ENCODE assay signal across 15 cellular contexts in the genomic region with DNA sequence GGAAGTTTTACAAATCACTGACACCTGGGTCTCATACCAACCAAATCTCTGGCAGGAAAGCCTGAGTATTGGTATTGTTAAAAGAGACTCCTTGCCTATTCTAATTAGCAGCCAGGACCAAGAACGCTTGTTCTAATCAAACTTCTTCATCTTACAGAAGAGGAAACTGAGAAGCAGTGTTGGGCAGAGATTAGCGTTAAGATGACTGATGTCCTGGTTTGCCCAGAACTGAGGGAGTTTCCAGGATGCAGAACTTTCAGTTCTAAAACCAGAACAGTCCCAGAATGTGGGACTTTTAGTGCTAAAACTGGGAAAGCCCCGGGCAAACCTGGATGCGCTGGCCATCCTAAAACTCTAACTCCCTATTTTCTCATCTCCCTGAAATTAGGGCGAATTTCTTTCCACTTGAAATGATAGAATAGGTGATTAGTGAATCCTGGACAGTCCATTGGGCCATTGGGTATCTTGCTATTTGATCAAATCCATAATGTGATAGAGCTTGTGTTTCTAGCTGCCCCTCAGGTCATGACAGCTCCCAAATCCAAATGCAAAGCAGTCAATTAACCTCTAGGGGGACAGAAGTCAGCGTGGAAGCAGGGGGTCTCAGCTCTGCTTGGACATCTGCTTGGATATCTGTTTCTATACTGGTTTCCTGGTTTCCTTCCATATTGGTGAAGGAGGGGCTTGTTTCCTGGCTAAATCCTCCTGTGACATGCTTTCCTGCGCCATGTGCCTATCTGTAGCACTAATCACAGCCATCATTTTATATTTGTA. TPM values are rescaled to one million over a fixed set of nuclear protein-coding genes. Genes with fewer than 3 reads are reported as not detected.
DNase-seq lines count a peak whose midpoint lies in the region; ATAC-seq, FAIRE-seq and TF ChIP-seq lines count a peak whose summit lies in the region.
"Had no signal": no experiment of that assay in that cellular context is flagged by ENCODE, and none has a peak within 500 bp of the region (broad histone marks: within the 10 kb centered on the region; RNA-seq: fewer than 3 reads in every experiment).

No MANE protein-coding gene starts in this region.

- H3K36me3 Mint-ChIP-seq in Caco-2 (ENCODE audit: insufficient read depth, unreplicated experiment) = no peaks in the 10 kb centered on the region
- no peaks in the 10 kb centered on the region for H3K36me3 Mint-ChIP-seq in activated naive CD8-positive, alpha-beta T cell treated with anti-CD3 and anti-CD28 coated beads, Interleukin-2, amount 50 U/mL, for 24 hours (ENCODE audit: low read depth)

- TF ChIP-seq CTCF in Caco-2 (IDR thresholded peaks at IDR 0.05; ENCODE audit: insufficient read depth in 1 of 2, low read depth in 1 of 2, low read length in 1 of 2, severe bottlenecking in 1 of 2, unreplicated experiment in 1 of 2) (peak; percentile 35 to 46), neural cell (IDR thresholded peaks at IDR 0.05; ENCODE audit: poor library complexity, severe bottlenecking) (peak; percentile 30)

- H3K4me3 ChIP-seq in Caco-2 (ENCODE audit: low read depth, low read length) (no peak overlapping the region), neural cell (ENCODE audit: low read length) (no peak overlapping the region)
- H3K4me3 ChIP-seq: coronary artery, vagina had no signal

- no peak overlapping the region for H2AFZ ChIP-seq in neural cell (ENCODE audit: low read depth, low read length)

- no peak overlapping the region for H3K27ac ChIP-seq in neural cell (ENCODE audit: low read length)
- H3K27ac ChIP-seq: coronary artery, vagina had no signal

- POLR2A ChIA-PET in Caco-2 (lab: Charles Lee) = no interaction called here

- peak; percentile 60 for FAIRE-seq in GM18507 (lab: Jason Lieb, UNC)

- TF ChIP-seq EP300 in neural cell (conservative IDR thresholded peaks at IDR 0.05; ENCODE audit: poor library complexity, severe bottlenecking) = no peak

- no peaks in the 10 kb centered on the region for H3K79me2 ChIP-seq in neural cell (replicated peaks; ENCODE audit: insufficient read depth, low read length)

- no peaks in the 10 kb centered on the region for H3F3A ChIP-seq in neural cell (ENCODE audit: insufficient read depth, low read length, poor library complexity, severe bottlenecking)

- H3K36me3 ChIP-seq in Caco-2 (ENCODE audit: control insufficient read depth, insufficient read depth, low read length) (no peaks in the 10 kb centered on the region), neural cell (ENCODE audit: insufficient read depth, low read length) (no peaks in the 10 kb centered on the region)
- H3K36me3 ChIP-seq: vagina had no signal

- H3K9me2 ChIP-seq in neural cell (ENCODE audit: insufficient read depth, low read length) = no peaks in the 10 kb centered on the region

- H3K4me2 ChIP-seq in neural cell (ENCODE audit: low read length) = no peak overlapping the region

- peaks cover 8% of the 10 kb centered on the region for H3K4me1 ChIP-seq in Caco-2
- H3K4me1 ChIP-seq: vagina had no signal

- peaks cover 14% of the 10 kb centered on the region for H3K9me3 Mint-ChIP-seq in Caco-2 (ENCODE audit: unreplicated experiment)
- H3K9me3 Mint-ChIP-seq in activated naive CD8-positive, alpha-beta T cell treated with anti-CD3 and anti-CD28 coated beads, Interleukin-2, amount 50 U/mL, for 24 hours = no peaks in the 10 kb centered on the region
- H3K9me3 Mint-ChIP-seq: activated naive CD4-positive, alpha-beta T cell treated with anti-CD3 and anti-CD28 coated beads, Interleukin-2, amount 10 ng/mL, durations not matched to agents 7 days and 5 days had no signal

- H3K27me3 Mint-ChIP-seq in Caco-2 (ENCODE audit: insufficient read depth, unreplicated experiment) = peaks cover 3% of the 10 kb centered on the region
- H3K27me3 Mint-ChIP-seq in activated naive CD8-positive, alpha-beta T cell treated with anti-CD3 and anti-CD28 coated beads, Interleukin-2, amount 50 U/mL, for 24 hours = no peaks in the 10 kb centered on the region

- H3K27ac Mint-ChIP-seq in Caco-2 (ENCODE audit: unreplicated experiment) = no peak overlapping the region
- H3K27ac Mint-ChIP-seq in activated naive CD8-positive, alpha-beta T cell treated with anti-CD3 and anti-CD28 coated beads, Interleukin-2, amount 50 U/mL, for 24 hours = peak overlapping the region; percentile 83

- no peak for TF ChIP-seq RAD21 in neural cell (conservative IDR thresholded peaks at IDR 0.05)

- H3K9ac ChIP-seq in neural cell (ENCODE audit: low read length) = no peak overlapping the region

- intact Hi-C loops in Caco-2 (cut with micrococcal nuclease; ENCODE audit: unreplicated experiment) = no loop called here

- peaks cover 10% of the 10 kb centered on the region for H3K4me1 Mint-ChIP-seq in Caco-2 (ENCODE audit: low read depth, unreplicated experiment)
- H3K4me1 Mint-ChIP-seq in activated naive CD8-positive, alpha-beta T cell treated with anti-CD3 and anti-CD28 coated beads, Interleukin-2, amount 50 U/mL, for 24 hours = peaks cover 76% of the 10 kb centered on the region

- no TSS peak for BruUV-seq in Caco-2 (replicated peaks; lab: Mats Ljungman, UMichigan)

- DNase-seq in Caco-2 (no peak), GM18507 (ENCODE audit: extremely low spot score, insufficient read length, low read depth) (no peak), iPS-NIHi7 (ENCODE audit: extremely low spot score) (no peak), NCI-H226 (no peak)
- no peak for DNase-seq in activated naive CD8-positive, alpha-beta T cell treated with anti-CD3 and anti-CD28 coated beads, Interleukin-2, amount 50 U/mL, for 24 hours
- DNase-seq: activated naive CD4-positive, alpha-beta T cell treated with anti-CD3 and anti-CD28 coated beads, Interleukin-2, amount 10 ng/mL, durations not matched to agents 7 days and 5 days; DMS53; Karpas-422; mammary epithelial cell; NCI-H2107; retina had no signal

- peak; percentile 25 for ATAC-seq in activated naive CD8-positive, alpha-beta T cell treated with anti-CD3 and anti-CD28 coated beads, Interleukin-2, amount 50 U/mL, for 24 hours
- ATAC-seq in GM21360 (IDR thresholded peaks at IDR 0.05; ENCODE audit: unreplicated experiment) = no peak

- no peak overlapping the region for H3K4me3 Mint-ChIP-seq in Caco-2 (ENCODE audit: unreplicated experiment)
- no peak overlapping the region for H3K4me3 Mint-ChIP-seq in activated naive CD8-positive, alpha-beta T cell treated with anti-CD3 and anti-CD28 coated beads, Interleukin-2, amount 50 U/mL, for 24 hours
- H3K4me3 Mint-ChIP-seq: activated naive CD4-positive, alpha-beta T cell treated with anti-CD3 and anti-CD28 coated beads, Interleukin-2, amount 10 ng/mL, durations not matched to agents 7 days and 5 days had no signal

- CTCF ChIA-PET in Caco-2 (lab: Charles Lee) = interaction anchor here (0.6 to 4.6 kb wide), 7 partner anchors 8 to 138 kb away, joined by 3 to 165 read pairs (median 4); no protein-coding TSS in a partner anchor

- H3K9me3 ChIP-seq in Caco-2 = peaks cover 12% of the 10 kb centered on the region
- no peaks in the 10 kb centered on the region for H3K9me3 ChIP-seq in neural cell (ENCODE audit: low read length)
- H3K9me3 ChIP-seq: vagina had no signal

- H3K27me3 ChIP-seq in Caco-2 (replicated peaks; ENCODE audit: control insufficient read depth, insufficient read depth, low read length) = no peaks in the 10 kb centered on the region
- H3K27me3 ChIP-seq in neural cell (ENCODE audit: insufficient read depth, low read depth, low read length) = no peaks in the 10 kb centered on the region
- H3K27me3 ChIP-seq: vagina had no signal

- H4K20me1 ChIP-seq in neural cell (ENCODE audit: insufficient read depth) = no peaks in the 10 kb centered on the region

TF ChIP-seq in neural cell, 6 proteins besides CTCF, POLR2A, EP300 and RAD21:
- TF ChIP-seq, protein P1, sequence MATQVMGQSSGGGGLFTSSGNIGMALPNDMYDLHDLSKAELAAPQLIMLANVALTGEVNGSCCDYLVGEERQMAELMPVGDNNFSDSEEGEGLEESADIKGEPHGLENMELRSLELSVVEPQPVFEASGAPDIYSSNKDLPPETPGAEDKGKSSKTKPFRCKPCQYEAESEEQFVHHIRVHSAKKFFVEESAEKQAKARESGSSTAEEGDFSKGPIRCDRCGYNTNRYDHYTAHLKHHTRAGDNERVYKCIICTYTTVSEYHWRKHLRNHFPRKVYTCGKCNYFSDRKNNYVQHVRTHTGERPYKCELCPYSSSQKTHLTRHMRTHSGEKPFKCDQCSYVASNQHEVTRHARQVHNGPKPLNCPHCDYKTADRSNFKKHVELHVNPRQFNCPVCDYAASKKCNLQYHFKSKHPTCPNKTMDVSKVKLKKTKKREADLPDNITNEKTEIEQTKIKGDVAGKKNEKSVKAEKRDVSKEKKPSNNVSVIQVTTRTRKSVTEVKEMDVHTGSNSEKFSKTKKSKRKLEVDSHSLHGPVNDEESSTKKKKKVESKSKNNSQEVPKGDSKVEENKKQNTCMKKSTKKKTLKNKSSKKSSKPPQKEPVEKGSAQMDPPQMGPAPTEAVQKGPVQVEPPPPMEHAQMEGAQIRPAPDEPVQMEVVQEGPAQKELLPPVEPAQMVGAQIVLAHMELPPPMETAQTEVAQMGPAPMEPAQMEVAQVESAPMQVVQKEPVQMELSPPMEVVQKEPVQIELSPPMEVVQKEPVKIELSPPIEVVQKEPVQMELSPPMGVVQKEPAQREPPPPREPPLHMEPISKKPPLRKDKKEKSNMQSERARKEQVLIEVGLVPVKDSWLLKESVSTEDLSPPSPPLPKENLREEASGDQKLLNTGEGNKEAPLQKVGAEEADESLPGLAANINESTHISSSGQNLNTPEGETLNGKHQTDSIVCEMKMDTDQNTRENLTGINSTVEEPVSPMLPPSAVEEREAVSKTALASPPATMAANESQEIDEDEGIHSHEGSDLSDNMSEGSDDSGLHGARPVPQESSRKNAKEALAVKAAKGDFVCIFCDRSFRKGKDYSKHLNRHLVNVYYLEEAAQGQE (IDR thresholded peaks at IDR 0.05; ENCODE audit: borderline replicate concordance) = no peak
- TF ChIP-seq POLR2AphosphoS5 (IDR thresholded peaks at IDR 0.05) = no peak
- TF ChIP-seq MXI1 (conservative IDR thresholded peaks at IDR 0.05; ENCODE audit: poor library complexity, severe bottlenecking) = no peak
- TF ChIP-seq SMC3 (conservative IDR thresholded peaks at IDR 0.05; ENCODE audit: poor library complexity) = no peak
- TF ChIP-seq TAF1 (IDR thresholded peaks at IDR 0.05; ENCODE audit: low read depth) = no peak

RNA-seq across cellular contexts. Expression of a gene that starts 16.0 kb away (rescaled TPM):
- total RNA-seq in Caco-2 (2022) = 40.8 and 53.1 TPM in 2 replicates
- polyA plus RNA-seq in neural cell = not detected in 2 replicates
- polyA minus RNA-seq in neural cell = not detected in 2 replicates

RNA-seq across cellular contexts. Expression of a gene that starts 41.0 kb away (rescaled TPM):
- 0.65 and 1.6 TPM in 2 replicates for total RNA-seq in Caco-2 (2022)
- 0.76 and 1.1 TPM in 2 replicates for polyA plus RNA-seq in neural cell
- polyA minus RNA-seq in neural cell = 2.2 and 3.2 TPM in 2 replicates
- total RNA-seq: mammary epithelial cell had no signal
